In the genomic region with DNA sequence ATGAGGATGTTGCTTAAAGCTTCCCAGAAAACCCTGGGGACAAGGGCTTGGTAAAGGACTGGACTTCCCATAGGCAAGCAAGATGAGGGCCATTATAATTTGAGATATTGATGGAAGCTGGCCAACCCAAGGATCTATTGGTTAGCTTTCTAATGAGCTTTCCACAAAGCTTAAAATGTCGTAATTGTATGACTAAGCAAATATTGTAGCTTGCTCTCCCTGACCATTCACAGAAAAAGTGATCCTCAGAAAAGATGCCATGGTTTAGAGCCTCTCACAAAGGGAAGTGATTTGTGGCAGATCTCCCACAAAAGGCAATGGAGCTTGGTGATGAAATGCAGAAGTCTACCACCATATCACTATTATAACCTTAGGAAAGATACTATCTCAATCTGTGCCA, we compare ENCODE assay signal across 24 cellular contexts. TPM values are rescaled to one million over a fixed set of nuclear protein-coding genes. Genes with fewer than 3 reads are reported as not detected.
"Had no signal": no experiment of that assay in that cellular context is flagged by ENCODE, and none has a peak within 500 bp of the region (broad histone marks: within the 10 kb centered on the region; RNA-seq: fewer than 3 reads in every experiment).

No MANE protein-coding gene starts in this region.

- H3K36me3 ChIP-seq: brain microvascular endothelial cell, colonic mucosa, gastroesophageal sphincter, heart left ventricle, tibial nerve, uterus had no signal

- H3K27ac ChIP-seq: brain microvascular endothelial cell, colonic mucosa, epithelial cell of prostate, gastroesophageal sphincter, heart left ventricle, skin epidermis, tibial nerve, uterus had no signal

- ATAC-seq: activated T-cell treated with anti-CD3 and anti-CD28 coated beads, Interleukin-2, amount 50 U/mL, for 72 hours; gastroesophageal sphincter; heart left ventricle; left lobe of liver had no signal

- DNase-seq: activated CD4-positive, alpha-beta T cell treated with anti-CD3 and anti-CD28 coated beads, Interleukin-2, amount 50 U/mL, for 4 hours; activated effector memory CD4-positive, alpha-beta T cell treated with anti-CD3 and anti-CD28 coated beads, Interleukin-2, amount 50 U/mL, for 16 hours; activated naive CD4-positive, alpha-beta T cell treated with anti-CD3 and anti-CD28 coated beads, Interleukin-2, amount 50 U/mL, for 16 hours; activated T-cell treated with anti-CD3 and anti-CD28 coated beads, Interleukin-2, amount 50 U/mL, for 72 hours; aorta; brain microvascular endothelial cell; colonic mucosa; endodermal cell; heart left ventricle; kidney; stimulated activated CD4-positive, alpha-beta T cell treated with anti-CD3 and anti-CD28 coated beads, Interleukin-15, amount 100 ng/mL, for 24 hours; stimulated activated CD4-positive, alpha-beta T cell treated with anti-CD3 and anti-CD28 coated beads, Interleukin-2, amount 100 ng/mL, for 48 hours; uterus had no signal

- H3K9me3 ChIP-seq: colonic mucosa, gastroesophageal sphincter, heart left ventricle, tibial nerve, uterus had no signal

- H3K4me3 ChIP-seq: colonic mucosa, gastroesophageal sphincter, heart left ventricle, lung, skin epidermis, tibial nerve, uterus had no signal

- H3K4me1 ChIP-seq: colonic mucosa, heart left ventricle, tibial nerve, uterus had no signal

- FAIRE-seq: kidney, TTC549 had no signal

- H3K27me3 ChIP-seq: brain microvascular endothelial cell, colonic mucosa, gastroesophageal sphincter, tibial nerve, uterus had no signal

RNA-seq across cellular contexts. Expression of gene IL17F, which starts 13.6 kb away (rescaled TPM):
- total RNA-seq: aorta, endodermal cell, gastroesophageal sphincter, heart left ventricle, kidney, left lobe of liver, lung, mesothelial cell of epicardium, omental fat pad, posterior vena cava, tibial nerve, uterus had no signal
- polyA plus RNA-seq: aorta, heart left ventricle, neural cell had no signal

RNA-seq across cellular contexts. Expression of gene IL17A, which starts 44.5 kb away (rescaled TPM):
- total RNA-seq: aorta, colonic mucosa, endodermal cell, gastroesophageal sphincter, heart left ventricle, kidney, left lobe of liver, lung, mesothelial cell of epicardium, omental fat pad, posterior vena cava, tibial nerve had no signal
- polyA plus RNA-seq: aorta, heart left ventricle, neural cell had no signal
